Comparison of ENCODE assay signal across 12 cellular contexts in the genomic region with DNA sequence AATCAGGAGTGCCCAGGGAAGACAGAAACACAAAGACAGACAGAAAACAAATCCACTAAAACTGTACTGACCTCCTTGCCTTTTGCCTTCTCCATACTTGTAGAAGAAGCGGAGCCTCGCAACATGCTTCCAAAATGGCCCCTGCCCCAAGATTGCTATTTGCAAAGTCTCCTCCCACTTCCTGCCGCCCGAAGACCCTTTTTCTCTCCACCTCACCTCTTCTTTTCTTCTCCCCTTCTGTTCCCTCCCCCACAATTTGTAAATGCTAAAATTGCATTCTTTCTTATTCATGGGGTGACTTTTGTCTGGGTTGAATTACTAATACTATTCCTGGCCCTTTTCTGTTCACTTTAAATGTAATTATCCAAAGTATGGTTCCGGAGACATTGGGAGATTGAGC. TPM values are rescaled to one million over a fixed set of nuclear protein-coding genes. Genes with fewer than 3 reads are reported as not detected.
DNase-seq lines count a peak whose midpoint lies in the region; ATAC-seq and TF ChIP-seq lines count a peak whose summit lies in the region.
"Had no signal": no experiment of that assay in that cellular context is flagged by ENCODE, and none has a peak within 500 bp of the region (broad histone marks: within the 10 kb centered on the region; RNA-seq: fewer than 3 reads in every experiment).

A gene with protein sequence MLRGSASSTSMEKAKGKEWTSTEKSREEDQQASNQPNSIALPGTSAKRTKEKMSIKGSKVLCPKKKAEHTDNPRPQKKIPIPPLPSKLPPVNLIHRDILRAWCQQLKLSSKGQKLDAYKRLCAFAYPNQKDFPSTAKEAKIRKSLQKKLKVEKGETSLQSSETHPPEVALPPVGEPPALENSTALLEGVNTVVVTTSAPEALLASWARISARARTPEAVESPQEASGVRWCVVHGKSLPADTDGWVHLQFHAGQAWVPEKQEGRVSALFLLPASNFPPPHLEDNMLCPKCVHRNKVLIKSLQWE (minus strand): TSS at position 154 of the 400 bp plus-strand sequence. CDS start 29 bp downstream, at position 125.

- peaks cover 0 to 3% of the 10 kb centered on the region in 2 donors for H3K4me1 ChIP-seq in left lung

- no peaks in the 10 kb centered on the region for H3K9me3 Mint-ChIP-seq in T-helper 2 cell treated with Interferon-gamma antibody and Interleukin-4, amounts not matched to agents 5 μg/mL and 100 μg/mL, for 36 hours
- peaks cover 0 to 12% (median 6%) of the 10 kb centered on the region in 5 experiments for H3K9me3 Mint-ChIP-seq in brain
- H3K9me3 Mint-ChIP-seq in stimulated activated naive B cell treated with anti-CD40 and anti-IgM and Interleukin-4, amounts not matched to agents 10 μg/mL and 1 μg/mL and 100 μg/mL, for 72 hours = no peaks in the 10 kb centered on the region

- no peak for DNase-seq in T-helper 2 cell treated with Interferon-gamma antibody and Interleukin-4, amounts not matched to agents 5 μg/mL and 100 μg/mL, for 36 hours (ENCODE audit: low spot score)
- no peak for DNase-seq in T-helper 2 cell
- DNase-seq in left lung = no peak
- no peak for DNase-seq in stimulated activated naive B cell treated with anti-CD40 and anti-IgM and Interleukin-4, amounts not matched to agents 10 μg/mL and 1 μg/mL and 100 μg/mL, for 72 hours
- no peak for DNase-seq in NCI-H774 (lab: John Stamatoyannopoulos, UW)
- no peak for DNase-seq in activated gamma-delta T cell treated with Interleukin-2 at 50 U/mL for 16 hours
- DNase-seq: NCI-H226 had no signal

- peaks cover 3% of the 10 kb centered on the region for H3K36me3 Mint-ChIP-seq in T-helper 2 cell treated with Interferon-gamma antibody and Interleukin-4, amounts not matched to agents 5 μg/mL and 100 μg/mL, for 36 hours (ENCODE audit: low read depth)
- no peaks in the 10 kb centered on the region for H3K36me3 Mint-ChIP-seq in brain
- H3K36me3 Mint-ChIP-seq in stimulated activated naive B cell treated with anti-CD40 and anti-IgM and Interleukin-4, amounts not matched to agents 10 μg/mL and 1 μg/mL and 100 μg/mL, for 72 hours = peaks cover 4 to 7% of the 10 kb centered on the region in 2 donors

- no peak for ATAC-seq in left lung
- ATAC-seq in stimulated activated naive B cell treated with anti-CD40 and anti-IgM and Interleukin-4, amounts not matched to agents 10 μg/mL and 1 μg/mL and 100 μg/mL, for 72 hours (replicated peaks) = no peak
- no peak for ATAC-seq in HG03378 (IDR thresholded peaks at IDR 0.05; ENCODE audit: unreplicated experiment)

- H3K4me3 ChIP-seq in left lung = peak within 1 kb of the TSS; percentile 16 to 31

- no peaks in the 10 kb centered on the region for H3K36me3 ChIP-seq in left lung

- H3K9me3 ChIP-seq in left lung = no peaks in the 10 kb centered on the region

- H3K4me1 Mint-ChIP-seq in T-helper 2 cell treated with Interferon-gamma antibody and Interleukin-4, amounts not matched to agents 5 μg/mL and 100 μg/mL, for 36 hours (ENCODE audit: low read depth) = no peaks in the 10 kb centered on the region
- peaks cover 18% of the 10 kb centered on the region for H3K4me1 Mint-ChIP-seq in brain
- H3K4me1 Mint-ChIP-seq in stimulated activated naive B cell treated with anti-CD40 and anti-IgM and Interleukin-4, amounts not matched to agents 10 μg/mL and 1 μg/mL and 100 μg/mL, for 72 hours = peaks cover 4 to 20% of the 10 kb centered on the region in 2 donors

- TF ChIP-seq CTCF in brain (conservative IDR thresholded peaks at IDR 0.05) (no peak), left lung (IDR thresholded peaks at IDR 0.05) (no peak)

- no peak within 1 kb of the TSS for H3K27ac Mint-ChIP-seq in T-helper 2 cell treated with Interferon-gamma antibody and Interleukin-4, amounts not matched to agents 5 μg/mL and 100 μg/mL, for 36 hours
- peak within 1 kb of the TSS in 2 of 5 experiments; percentile 9 to 81 for H3K27ac Mint-ChIP-seq in brain
- H3K27ac Mint-ChIP-seq in stimulated activated naive B cell treated with anti-CD40 and anti-IgM and Interleukin-4, amounts not matched to agents 10 μg/mL and 1 μg/mL and 100 μg/mL, for 72 hours = peak within 1 kb of the TSS; percentile 84

- peaks cover 37% of the 10 kb centered on the region for H3K27me3 Mint-ChIP-seq in T-helper 2 cell treated with Interferon-gamma antibody and Interleukin-4, amounts not matched to agents 5 μg/mL and 100 μg/mL, for 36 hours (ENCODE audit: low read depth)
- peaks cover 12% of the 10 kb centered on the region for H3K27me3 Mint-ChIP-seq in brain
- peaks cover 21 to 33% of the 10 kb centered on the region in 2 donors for H3K27me3 Mint-ChIP-seq in stimulated activated naive B cell treated with anti-CD40 and anti-IgM and Interleukin-4, amounts not matched to agents 10 μg/mL and 1 μg/mL and 100 μg/mL, for 72 hours

- no peak within 1 kb of the TSS for H3K27ac ChIP-seq in left lung

- intact Hi-C loops in left lung (cut with DNase I) = no loop called here

- H3K4me3 Mint-ChIP-seq in T-helper 2 cell treated with Interferon-gamma antibody and Interleukin-4, amounts not matched to agents 5 μg/mL and 100 μg/mL, for 36 hours = peak within 1 kb of the TSS; percentile 64
- peak within 1 kb of the TSS in 3 of 5 experiments; percentile 56 to 87 (median 75) for H3K4me3 Mint-ChIP-seq in brain
- H3K4me3 Mint-ChIP-seq in stimulated activated naive B cell treated with anti-CD40 and anti-IgM and Interleukin-4, amounts not matched to agents 10 μg/mL and 1 μg/mL and 100 μg/mL, for 72 hours = peak within 1 kb of the TSS; percentile 86 to 87

- H3K27me3 ChIP-seq in left lung = peaks cover 0 to 46% of the 10 kb centered on the region in 2 donors

RNA-seq across cellular contexts. Expression of the gene that starts here (rescaled TPM):
- not detected for polyA plus RNA-seq in brain (ENCODE audit: insufficient read depth, low read depth, low replicate concordance)
- total RNA-seq in left lung = under 1 TPM in 1 of 2 donors, not detected in 1; 0.16 TPM
- total RNA-seq: A172, dermis microvascular lymphatic vessel endothelial cell, posterior vena cava had no signal
